8 cellular contexts compared by ENCODE assay signal in genomic region chr13:75762066-75762937, GRCh38.
DNase-seq lines count a peak whose midpoint lies in the region; ATAC-seq and TF ChIP-seq lines count a peak whose summit lies in the region.

No MANE protein-coding gene starts in this region.

- H3K4me3 Mint-ChIP-seq in CD4-positive, CD25-positive, alpha-beta regulatory T cell = peak overlapping the region; percentile 6 to 90 (median 86)

- peaks cover 0 to 7% (median 0%) of the 10 kb centered on the region in 7 donors for H3K9me3 Mint-ChIP-seq in CD4-positive, CD25-positive, alpha-beta regulatory T cell

- no peaks in the 10 kb centered on the region for H3K27me3 Mint-ChIP-seq in CD4-positive, CD25-positive, alpha-beta regulatory T cell

- peak overlapping the region; percentile 75 for H3K4me3 ChIP-seq in CD4-positive, CD25-positive, alpha-beta regulatory T cell (ENCODE audit: low read depth, low read length)
- H3K4me3 ChIP-seq in ascending aorta = peak overlapping the region; percentile 47 to 60
- H3K4me3 ChIP-seq in mononuclear cell (ENCODE audit: low read length) = peak overlapping the region; percentile 7
- H3K4me3 ChIP-seq in foreskin fibroblast (ENCODE audit: low read depth in 1 of 2, low read length in 2 of 2) = no peak overlapping the region

- H3K9me3 ChIP-seq in CD4-positive, CD25-positive, alpha-beta regulatory T cell (ENCODE audit: control insufficient read depth in 2 of 2, low read length in 2 of 2) = no peaks in the 10 kb centered on the region
- no peaks in the 10 kb centered on the region for H3K9me3 ChIP-seq in ascending aorta
- no peaks in the 10 kb centered on the region for H3K9me3 ChIP-seq in mononuclear cell (ENCODE audit: low read depth, low read length)

- ATAC-seq in CD4-positive, CD25-positive, alpha-beta regulatory T cell (ENCODE audit: low read depth in 2 of 2) = peak; percentile 76 to 81
- peak; percentile 86 for ATAC-seq in GM19438 (IDR thresholded peaks at IDR 0.05; ENCODE audit: low read depth, unreplicated experiment)
- peak; percentile 99 for ATAC-seq in HG03439 (IDR thresholded peaks at IDR 0.05; ENCODE audit: unreplicated experiment)

- no peaks in the 10 kb centered on the region for H3K36me3 ChIP-seq in CD4-positive, CD25-positive, alpha-beta regulatory T cell (ENCODE audit: control insufficient read depth, insufficient read depth, low read length)
- no peaks in the 10 kb centered on the region for H3K36me3 ChIP-seq in ascending aorta

- DNase-seq in CD4-positive, CD25-positive, alpha-beta regulatory T cell = peak; percentile 3 to 76 (median 57)
- DNase-seq in ascending aorta (ENCODE audit: low spot score in 2 of 2) (no peak), HK-2 (ENCODE audit: unreplicated experiment) (no peak), foreskin fibroblast (no peak), NCI-H146 treated with DMSO at 0.1 percent for 48 hours (lab: John Stamatoyannopoulos, UW; ENCODE audit: unreplicated experiment) (no peak)

- intact Hi-C loops in ascending aorta (cut with DNase I) = loop anchor here (5.0 kb wide), 2 partner anchors 40 to 65 kb away; no protein-coding TSS in a partner anchor

- H3K27ac Mint-ChIP-seq in CD4-positive, CD25-positive, alpha-beta regulatory T cell = peak overlapping the region; percentile 87 to 93 (median 90)

- no peaks in the 10 kb centered on the region for H3K27me3 ChIP-seq in CD4-positive, CD25-positive, alpha-beta regulatory T cell (ENCODE audit: control insufficient read depth, insufficient read depth, low read length)
- H3K27me3 ChIP-seq in ascending aorta = no peaks in the 10 kb centered on the region
- no peaks in the 10 kb centered on the region for H3K27me3 ChIP-seq in mononuclear cell (ENCODE audit: insufficient read depth, low read length)

- TF ChIP-seq CTCF in ascending aorta (IDR thresholded peaks at IDR 0.05) = no peak
- TF ChIP-seq CTCF in foreskin fibroblast (IDR thresholded peaks at IDR 0.05; ENCODE audit: low read depth, low read length) = no peak

- H3K4me1 ChIP-seq in CD4-positive, CD25-positive, alpha-beta regulatory T cell (ENCODE audit: control insufficient read depth, insufficient read depth, low read length, poor library complexity, severe bottlenecking) = peaks cover 25% of the 10 kb centered on the region
- peaks cover 0 to 29% of the 10 kb centered on the region in 2 donors for H3K4me1 ChIP-seq in ascending aorta
- peaks cover 12% of the 10 kb centered on the region for H3K4me1 ChIP-seq in mononuclear cell (ENCODE audit: insufficient read depth, low read length)

- peaks cover 21 to 74% (median 47%) of the 10 kb centered on the region in 4 donors for H3K4me1 Mint-ChIP-seq in CD4-positive, CD25-positive, alpha-beta regulatory T cell

- H3K27ac ChIP-seq in CD4-positive, CD25-positive, alpha-beta regulatory T cell (ENCODE audit: insufficient read depth, low read length, poor library complexity, severe bottlenecking) = peak overlapping the region; percentile 60
- peak overlapping the region; percentile 77 to 80 for H3K27ac ChIP-seq in ascending aorta

- H3K36me3 Mint-ChIP-seq in CD4-positive, CD25-positive, alpha-beta regulatory T cell = no peaks in the 10 kb centered on the region

Comparison
In these comparisons a context has a peak if more than half of its experiments do, and no peak if none do; other contexts are left out.
1. DNase-seq: peak in CD4-positive, CD25-positive, alpha-beta regulatory T cell (3 of 3); none in ascending aorta (0 of 2), HK-2 (single experiment), foreskin fibroblast (0 of 2) and NCI-H146 treated with DMSO at 0.1 percent for 48 hours (single experiment).
2. H3K4me3 ChIP-seq: peak in CD4-positive, CD25-positive, alpha-beta regulatory T cell (single experiment), ascending aorta (2 of 2) and mononuclear cell (single experiment); none in foreskin fibroblast (0 of 2).
3. Peak in every context shown above with its lines, with median percentiles within 50 percentile points of each other: ATAC-seq.